Comparison of ENCODE assay signal across 13 cellular contexts in genomic region chr11:57410287-57410686, GRCh38. TPM values are rescaled to one million over a fixed set of nuclear protein-coding genes. Genes with fewer than 3 reads are reported as not detected.
DNase-seq lines count a peak whose midpoint lies in the region; TF ChIP-seq lines count a peak whose summit lies in the region.
"Had no signal": no experiment of that assay in that cellular context is flagged by ENCODE, and none has a peak within 500 bp of the region (broad histone marks: within the 10 kb centered on the region; RNA-seq: fewer than 3 reads in every experiment).

No MANE protein-coding gene starts in this region.

- H3K9me3 Mint-ChIP-seq in activated T-cell treated with anti-CD3 and anti-CD28 coated beads, Interleukin-2, amount 50 U/mL, for 24 hours, result no peaks in the 10 kb centered on the region

- H3K4me1 Mint-ChIP-seq in activated T-cell treated with anti-CD3 and anti-CD28 coated beads, Interleukin-2, amount 50 U/mL, for 24 hours (ENCODE audit: low read depth), result peaks cover 86% of the 10 kb centered on the region

- peak; percentile 12 for DNase-seq in activated T-cell treated with anti-CD3 and anti-CD28 coated beads, Interleukin-2, amount 50 U/mL, for 24 hours
- no peak for DNase-seq in activated T-cell treated with anti-CD3 and anti-CD28 coated beads, Interleukin-2, amount 50 U/mL, for 1 hour
- DNase-seq in NCI-H226 (peak; percentile 43), epithelial cell of proximal tubule (ENCODE audit: low read depth) (peak; percentile 59), skeletal muscle cell (ENCODE audit: low read depth) (peak; percentile 93), mesenteric fat pad (ENCODE audit: low spot score) (no peak), GM20000 (ENCODE audit: low spot score) (no peak)
- DNase-seq in activated CD4-positive, CD25-positive, alpha-beta regulatory T cell (lab: John Stamatoyannopoulos, UW), result no peak
- DNase-seq: ACHN, activated B cell treated with CpG ODN at 0.5 μM for 24 hours, Kasumi-1, midbrain had no signal

- H3K4me3 ChIP-seq in epithelial cell of proximal tubule (ENCODE audit: low read depth, low read length) (no peak overlapping the region), skeletal muscle cell (ENCODE audit: low read depth, low read length) (no peak overlapping the region)

- H3K27ac Mint-ChIP-seq in activated T-cell treated with anti-CD3 and anti-CD28 coated beads, Interleukin-2, amount 50 U/mL, for 24 hours, result peak overlapping the region; percentile 96
- H3K27ac Mint-ChIP-seq: activated B cell treated with CpG ODN at 0.5 μM for 24 hours had no signal

- no peaks in the 10 kb centered on the region for H3K27me3 Mint-ChIP-seq in activated T-cell treated with anti-CD3 and anti-CD28 coated beads, Interleukin-2, amount 50 U/mL, for 24 hours
- H3K27me3 Mint-ChIP-seq: activated B cell treated with CpG ODN at 0.5 μM for 24 hours had no signal

- H3K36me3 Mint-ChIP-seq in activated T-cell treated with anti-CD3 and anti-CD28 coated beads, Interleukin-2, amount 50 U/mL, for 24 hours (ENCODE audit: low read depth), result peaks cover 95% of the 10 kb centered on the region

- no peak overlapping the region for H3K4me3 Mint-ChIP-seq in activated T-cell treated with anti-CD3 and anti-CD28 coated beads, Interleukin-2, amount 50 U/mL, for 24 hours
- H3K4me3 Mint-ChIP-seq: activated B cell treated with CpG ODN at 0.5 μM for 24 hours had no signal

- TF ChIP-seq CTCF in epithelial cell of proximal tubule (conservative IDR thresholded peaks at IDR 0.05; ENCODE audit: low read depth, low read length) (no peak), GM20000 (IDR thresholded peaks at IDR 0.05; ENCODE audit: extremely low read depth, missing control alignments) (no peak)

RNA-seq across cellular contexts. Expression of gene SLC43A3, which starts 16.6 kb away (rescaled TPM):
- total RNA-seq in epithelial cell of proximal tubule (66.0 and 127 TPM in 2 replicates), mesenteric fat pad (95.1 TPM)

RNA-seq across cellular contexts. Expression of gene PRG2, which starts 19.8 kb away (rescaled TPM):
- total RNA-seq in epithelial cell of proximal tubule (not detected in 2 replicates), mesenteric fat pad (0.45 TPM)

RNA-seq across cellular contexts. Expression of gene PRG3, which starts 29.3 kb away (rescaled TPM):
- total RNA-seq in epithelial cell of proximal tubule (not detected in 2 replicates), mesenteric fat pad (not detected)
- total RNA-seq: activated B cell treated with CpG ODN at 0.5 μM for 24 hours, urinary bladder had no signal

RNA-seq across cellular contexts. Expression of gene RTN4RL2, which starts 50.0 kb away (rescaled TPM):
- 0.98 TPM in 1 of 2 replicates, not detected in the other for total RNA-seq in epithelial cell of proximal tubule
- total RNA-seq in mesenteric fat pad, result 2.8 TPM

Comparison
In these comparisons a context has a peak if more than half of its experiments do, and no peak if none do; other contexts are left out.
1. DNase-seq: peak in activated T-cell treated with anti-CD3 and anti-CD28 coated beads, Interleukin-2, amount 50 U/mL, for 24 hours (single experiment), NCI-H226 (single experiment), epithelial cell of proximal tubule (single experiment) and skeletal muscle cell (single experiment); none in activated T-cell treated with anti-CD3 and anti-CD28 coated beads, Interleukin-2, amount 50 U/mL, for 1 hour (single experiment), activated CD4-positive, CD25-positive, alpha-beta regulatory T cell (0 of 4), mesenteric fat pad (single experiment) and GM20000 (single experiment).